In the genomic region with DNA sequence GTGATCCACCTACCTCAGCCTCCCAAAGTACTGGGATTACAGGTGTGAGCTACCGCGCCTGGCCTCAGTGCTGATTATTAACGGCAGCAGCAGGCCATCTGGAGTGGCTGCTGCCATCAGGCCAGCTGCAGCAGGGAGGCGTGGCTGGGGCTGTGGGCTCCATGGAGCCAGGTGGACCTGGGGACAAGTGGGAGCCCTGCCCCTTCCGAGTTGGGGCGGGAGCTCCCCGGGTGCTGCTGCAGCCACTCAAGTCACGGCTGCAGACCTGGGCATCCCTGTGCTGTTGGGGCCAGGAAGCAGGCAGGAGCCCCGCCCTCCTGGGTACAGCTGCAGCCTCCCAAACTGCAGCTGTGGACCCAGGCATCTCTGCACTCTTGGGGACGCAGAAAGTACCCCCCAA, we compare ENCODE assay signal across 25 cellular contexts. TPM values are rescaled to one million over a fixed set of nuclear protein-coding genes. Genes with fewer than 3 reads are reported as not detected.
DNase-seq lines count a peak whose midpoint lies in the region; ATAC-seq, FAIRE-seq and TF ChIP-seq lines count a peak whose summit lies in the region.
"Had no signal": no experiment of that assay in that cellular context is flagged by ENCODE, and none has a peak within 500 bp of the region (broad histone marks: within the 10 kb centered on the region; RNA-seq: fewer than 3 reads in every experiment).

No MANE protein-coding gene starts in this region.

- intact Hi-C loops in kidney (cut with DNase I) (no loop called here), upper lobe of right lung (cut with DNase I) (no loop called here)

- peak; percentile 10 for DNase-seq in NCI-H82 (lab: John Stamatoyannopoulos, UW)
- DNase-seq in NCI-H82 treated with DMSO at 0.1 percent for 48 hours (lab: John Stamatoyannopoulos, UW; ENCODE audit: unreplicated experiment): no peak
- no peak for DNase-seq in HTR-8/SVneo (ENCODE audit: insufficient read length, low spot score)
- DNase-seq in kidney: peak; percentile 52
- no peak for DNase-seq in NCI-H748 treated with DMSO at 0.1 percent for 48 hours (lab: John Stamatoyannopoulos, UW)
- DNase-seq in activated naive CD8-positive, alpha-beta T cell treated with anti-CD3 and anti-CD28 coated beads, Interleukin-2, amount 50 U/mL, for 24 hours: no peak
- DNase-seq in upper lobe of right lung: no peak
- DNase-seq: CD4-positive, alpha-beta T cell; CD8-positive, alpha-beta memory T cell; DMS 273 treated with DMSO at 0.1 percent for 48 hours; DMS79; EL; GDM1; GM23248; H7 had no signal

- TF ChIP-seq CTCF in kidney (IDR thresholded peaks at IDR 0.05; ENCODE audit: borderline replicate concordance, extremely low read depth, insufficient read depth): no peak
- no peak for TF ChIP-seq CTCF in upper lobe of right lung (IDR thresholded peaks at IDR 0.05)

- H3K36me3 ChIP-seq in kidney (ENCODE audit: control insufficient read depth in 1 of 2, insufficient read depth in 2 of 2, low read length in 2 of 2): no peaks in the 10 kb centered on the region
- H3K36me3 ChIP-seq in upper lobe of right lung: no peaks in the 10 kb centered on the region

- H3K27me3 ChIP-seq in upper lobe of right lung: no peaks in the 10 kb centered on the region
- H3K27me3 ChIP-seq: BLaER1 treated with 17β-estradiol and CSF1 and Interleukin-3, amounts not matched to agents 10 nM and 100 nM had no signal

- H3K4me1 ChIP-seq in kidney (ENCODE audit: control insufficient read depth in 1 of 2, insufficient read depth in 1 of 2, low read depth in 1 of 2, low read length in 2 of 2) (no peaks in the 10 kb centered on the region), upper lobe of right lung (no peaks in the 10 kb centered on the region)

- H3K4me3 ChIP-seq in kidney (ENCODE audit: low read length in 2 of 2): no peak overlapping the region
- no peak overlapping the region for H3K4me3 ChIP-seq in upper lobe of right lung
- H3K4me3 ChIP-seq: BLaER1 treated with 17β-estradiol and CSF1 and Interleukin-3, amounts not matched to agents 10 nM and 100 nM; GM12878; GM23248 had no signal

- H3K27me3 Mint-ChIP-seq in activated naive CD8-positive, alpha-beta T cell treated with anti-CD3 and anti-CD28 coated beads, Interleukin-2, amount 50 U/mL, for 24 hours: peaks cover 6% of the 10 kb centered on the region
- H3K27me3 Mint-ChIP-seq: B cell had no signal

- H3K27ac ChIP-seq in kidney (ENCODE audit: low read depth in 2 of 2, low read length in 2 of 2): no peak overlapping the region
- no peak overlapping the region for H3K27ac ChIP-seq in upper lobe of right lung
- H3K27ac ChIP-seq: 22Rv1; BLaER1 treated with 17β-estradiol and CSF1 and Interleukin-3, amounts not matched to agents 10 nM and 100 nM; GM23248 had no signal

- H3K9me3 Mint-ChIP-seq in activated naive CD8-positive, alpha-beta T cell treated with anti-CD3 and anti-CD28 coated beads, Interleukin-2, amount 50 U/mL, for 24 hours: no peaks in the 10 kb centered on the region
- H3K9me3 Mint-ChIP-seq: CD4-positive, alpha-beta T cell had no signal

- H3K9me3 ChIP-seq in kidney (ENCODE audit: control insufficient read depth in 1 of 2, low read length in 2 of 2) (no peaks in the 10 kb centered on the region), upper lobe of right lung (no peaks in the 10 kb centered on the region)

- H3K4me1 Mint-ChIP-seq in activated naive CD8-positive, alpha-beta T cell treated with anti-CD3 and anti-CD28 coated beads, Interleukin-2, amount 50 U/mL, for 24 hours: no peaks in the 10 kb centered on the region
- H3K4me1 Mint-ChIP-seq: B cell; CD8-positive, alpha-beta memory T cell had no signal

- FAIRE-seq in HTR-8/SVneo (lab: Jason Lieb, UNC) (peak; percentile 9), kidney (lab: Jason Lieb, UNC) (no peak)
- FAIRE-seq: A204.1, D721Med, GM12878, GM19239, H1 had no signal

- no peaks in the 10 kb centered on the region for H3K36me3 Mint-ChIP-seq in activated naive CD8-positive, alpha-beta T cell treated with anti-CD3 and anti-CD28 coated beads, Interleukin-2, amount 50 U/mL, for 24 hours (ENCODE audit: low read depth)
- H3K36me3 Mint-ChIP-seq: CD14-positive monocyte; CD8-positive, alpha-beta memory T cell had no signal

- no peak for ATAC-seq in activated naive CD8-positive, alpha-beta T cell treated with anti-CD3 and anti-CD28 coated beads, Interleukin-2, amount 50 U/mL, for 24 hours
- no peak for ATAC-seq in upper lobe of right lung
- ATAC-seq: GM12878, HCT116 had no signal

- no peak overlapping the region for H3K27ac Mint-ChIP-seq in activated naive CD8-positive, alpha-beta T cell treated with anti-CD3 and anti-CD28 coated beads, Interleukin-2, amount 50 U/mL, for 24 hours
- H3K27ac Mint-ChIP-seq: B cell; CD4-positive, alpha-beta T cell; CD8-positive, alpha-beta memory T cell had no signal

- no peak overlapping the region for H3K4me3 Mint-ChIP-seq in activated naive CD8-positive, alpha-beta T cell treated with anti-CD3 and anti-CD28 coated beads, Interleukin-2, amount 50 U/mL, for 24 hours
- H3K4me3 Mint-ChIP-seq: B cell; CD14-positive monocyte; CD4-positive, alpha-beta T cell; CD8-positive, alpha-beta memory T cell had no signal

- no peak overlapping the region for H3K9ac ChIP-seq in kidney (ENCODE audit: low read length in 2 of 2)
- H3K9ac ChIP-seq: BLaER1 treated with 17β-estradiol and CSF1 and Interleukin-3, amounts not matched to agents 10 nM and 100 nM; GM23248 had no signal

RNA-seq across cellular contexts. Expression of a gene that starts 23.9 kb away (rescaled TPM):
- total RNA-seq in kidney (14.2 TPM), upper lobe of right lung (4.3 TPM)
- 13.2 TPM for polyA plus RNA-seq in kidney (ENCODE audit: insufficient read depth, low read depth, low replicate concordance)
- polyA plus RNA-seq: CD8-positive, alpha-beta memory T cell had no signal

RNA-seq across cellular contexts. Expression of a gene that starts 24.3 kb away (rescaled TPM):
- total RNA-seq in kidney (3.5 TPM), upper lobe of right lung (1.5 TPM)
- polyA plus RNA-seq in kidney (ENCODE audit: insufficient read depth, low read depth, low replicate concordance): 3.4 TPM
- total RNA-seq: CD4-positive, alpha-beta T cell had no signal
- polyA plus RNA-seq: CD8-positive, alpha-beta memory T cell had no signal

Comparison
In these comparisons a context has a peak if more than half of its experiments do, and no peak if none do; other contexts are left out.
1. DNase-seq: peak in NCI-H82 (single experiment) and kidney (single experiment); none in NCI-H82 treated with DMSO at 0.1 percent for 48 hours (single experiment), HTR-8/SVneo (single experiment), NCI-H748 treated with DMSO at 0.1 percent for 48 hours (single experiment), activated naive CD8-positive, alpha-beta T cell treated with anti-CD3 and anti-CD28 coated beads, Interleukin-2, amount 50 U/mL, for 24 hours (single experiment) and upper lobe of right lung (single experiment).